In genomic region chr7:73234994-73235717, GRCh38 we compare ENCODE assay signal across 7 cellular contexts.
DNase-seq lines count a peak whose midpoint lies in the region; ATAC-seq and TF ChIP-seq lines count a peak whose summit lies in the region.
"Not testable (repeated sequence)": the region's sequence is repeated elsewhere in the genome, so short reads cannot be mapped to it uniquely, and the experiment has no call there.

No MANE protein-coding gene starts in this region.

- not testable (repeated sequence) for H4K91ac ChIP-seq in mesenchymal stem cell (ENCODE audit: low read length)

- H2AFZ ChIP-seq in PC-3 (ENCODE audit: low read length); mesenchymal stem cell (ENCODE audit: low read depth, low read length): not testable (repeated sequence)

- H2BK12ac ChIP-seq in mesenchymal stem cell (ENCODE audit: low read length in 2 of 2) = not testable (repeated sequence)

- not testable (repeated sequence) for DNase-seq in PC-3, mesenchymal stem cell
- DNase-seq in activated T-cell treated with anti-CD3 and anti-CD28 coated beads for 1 hour (ENCODE audit: low read depth) = peak; percentile 88
- peak; percentile 65 to 91 (median 84) for DNase-seq in dorsolateral prefrontal cortex
- peak; percentile 89 for DNase-seq in stimulated activated CD4-positive, alpha-beta T cell treated with anti-CD3 and anti-CD28 coated beads, Interleukin-2, amount 100 ng/mL, for 4 hours (ENCODE audit: low read depth)

- not testable (repeated sequence) for H3K4me2 ChIP-seq in PC-3 (ENCODE audit: low read length)
- H3K4me2 ChIP-seq in mesenchymal stem cell (ENCODE audit: low read length, poor library complexity, severe bottlenecking) = peak overlapping the region; percentile 53

- not testable (repeated sequence) for H3K23ac ChIP-seq in mesenchymal stem cell (ENCODE audit: low read length in 2 of 2)

- ATAC-seq in GM19395 (IDR thresholded peaks at IDR 0.05; ENCODE audit: unreplicated experiment) (peak; percentile 95), HG02943 (IDR thresholded peaks at IDR 0.05; ENCODE audit: low read depth, unreplicated experiment) (peak; percentile 92), PC-3 (peak; percentile 93)

- H3K27me3 ChIP-seq in PC-3 (ENCODE audit: low read length); dorsolateral prefrontal cortex; mesenchymal stem cell (ENCODE audit: control insufficient read depth in 1 of 2, insufficient read depth in 1 of 2, low read length in 2 of 2): not testable (repeated sequence)

- H2AK5ac ChIP-seq in mesenchymal stem cell (ENCODE audit: low read length, severe bottlenecking) = not testable (repeated sequence)

- CTCF ChIA-PET in PC-3 (lab: Charles Lee) = not testable (repeated sequence)

- H3K4me1 ChIP-seq in PC-3 (ENCODE audit: insufficient read depth, low read length); mesenchymal stem cell (ENCODE audit: control insufficient read depth, insufficient read depth, low read depth, low read length): not testable (repeated sequence)

- H3K4me3 ChIP-seq in PC-3 (ENCODE audit: low read length) = not testable (repeated sequence)
- H3K4me3 ChIP-seq in dorsolateral prefrontal cortex (peak overlapping the region in 45 of 59 donors; percentile 18 to 61 (median 45)), mesenchymal stem cell (ENCODE audit: insufficient read depth in 1 of 2, low read depth in 1 of 2, low read length in 2 of 2) (peak overlapping the region in 1 of 2 experiments; percentile 46)

- H3K9ac ChIP-seq in PC-3 (ENCODE audit: low read length); mesenchymal stem cell (ENCODE audit: low read length): not testable (repeated sequence)

- peak overlapping the region in 1 of 2 experiments; percentile 62 for H3K18ac ChIP-seq in mesenchymal stem cell (ENCODE audit: low read depth in 1 of 2, low read length in 2 of 2)

- not testable (repeated sequence) for H2BK15ac ChIP-seq in mesenchymal stem cell (ENCODE audit: low read depth, poor library complexity, severe bottlenecking)

- not testable (repeated sequence) for H3K4ac ChIP-seq in mesenchymal stem cell (ENCODE audit: low read depth in 1 of 2, low read length in 2 of 2)

- H3F3A ChIP-seq in PC-3 (ENCODE audit: low read length, unreplicated experiment) = not testable (repeated sequence)

- not testable (repeated sequence) for BruUV-seq in PC-3 (replicated peaks; lab: Mats Ljungman, UMichigan)

- intact Hi-C loops in PC-3 (cut with micrococcal nuclease); dorsolateral prefrontal cortex (cut with DNase I): not testable (repeated sequence)

- H2BK120ac ChIP-seq in mesenchymal stem cell (ENCODE audit: low read depth, low read length) = not testable (repeated sequence)

- not testable (repeated sequence) for H3K36me3 ChIP-seq in PC-3 (ENCODE audit: low read depth, low read length); mesenchymal stem cell (ENCODE audit: control insufficient read depth in 1 of 2, insufficient read depth in 2 of 2, low read depth in 1 of 2, low read length in 2 of 2)

- not testable (repeated sequence) for H3K27ac ChIP-seq in PC-3 (ENCODE audit: low read length); dorsolateral prefrontal cortex; mesenchymal stem cell (ENCODE audit: low read length, poor library complexity, severe bottlenecking)

- POLR2A ChIA-PET in PC-3 (lab: Charles Lee; ENCODE audit: unreplicated experiment) = not testable (repeated sequence)

- not testable (repeated sequence) for H3K14ac ChIP-seq in mesenchymal stem cell (ENCODE audit: low read length in 2 of 2)

- not testable (repeated sequence) for H3K79me2 ChIP-seq in PC-3 (ENCODE audit: low read length)

- H4K8ac ChIP-seq in mesenchymal stem cell (ENCODE audit: low read length) = not testable (repeated sequence)

- not testable (repeated sequence) for H3K9me2 ChIP-seq in PC-3 (replicated peaks; ENCODE audit: low read length)

- H3K79me1 ChIP-seq in mesenchymal stem cell (replicated peaks; ENCODE audit: low read length, poor library complexity, severe bottlenecking) = not testable (repeated sequence)

- WGBS in mesenchymal stem cell = no CpG with 5 or more reads among the region's 72 CpGs

- not testable (repeated sequence) for H3K9me3 ChIP-seq in PC-3 (ENCODE audit: low read length); mesenchymal stem cell (ENCODE audit: control insufficient read depth, low read length)

- not testable (repeated sequence) for H4K20me1 ChIP-seq in PC-3 (ENCODE audit: low read length)

- not testable (repeated sequence) for TF ChIP-seq CTCF in PC-3 (conservative IDR thresholded peaks at IDR 0.05; ENCODE audit: low read depth, low read length)
- TF ChIP-seq CTCF in dorsolateral prefrontal cortex (IDR thresholded peaks at IDR 0.05 in 54 of 56, conservative IDR thresholded peaks at IDR 0.05 in 2 of 56; ENCODE audit: low read depth in 1 of 56, partially characterized antibody in 56 of 56) = peak in 2 of 56 donors; percentile 6 to 18

- H2BK5ac ChIP-seq in mesenchymal stem cell (ENCODE audit: low read depth, low read length, poor library complexity, severe bottlenecking) = not testable (repeated sequence)
